8 cellular contexts compared by ENCODE assay signal in genomic region chr1:89125571-89126233, GRCh38. TPM values are rescaled to one million over a fixed set of nuclear protein-coding genes. Genes with fewer than 3 reads are reported as not detected.
DNase-seq lines count a peak whose midpoint lies in the region; ATAC-seq, FAIRE-seq and TF ChIP-seq lines count a peak whose summit lies in the region.

GBP2 (minus strand) TSS chr1:89126114; CDS start chr1:89121966, 4,148 bp downstream.

- intact Hi-C loops in stomach (cut with DNase I; ENCODE audit: low total_unique reads) = no loop called here

- H3K36me3 ChIP-seq in brain microvascular endothelial cell (replicated peaks) (no peaks in the 10 kb centered on the region), stomach (peaks cover 0 to 15% (median 12%) of the 10 kb centered on the region in 4 donors)

- H3K9me3 ChIP-seq in stomach = no peaks in the 10 kb centered on the region

- TF ChIP-seq EP300 in stomach (IDR thresholded peaks at IDR 0.05) = no peak

- H3K4me3 ChIP-seq in brain microvascular endothelial cell (ENCODE audit: low read depth, low read length) (peak within 1 kb of the TSS; percentile 18), stomach (peak within 1 kb of the TSS; percentile 38 to 56 (median 52))

- no peak for TF ChIP-seq POLR2A in stomach (IDR thresholded peaks at IDR 0.05)

- DNase-seq in ACHN = peak; percentile 59
- peak; percentile 53 for DNase-seq in RCC 7860 (ENCODE audit: low spot score)
- peak; percentile 43 for DNase-seq in brain microvascular endothelial cell
- peak; percentile 73 for DNase-seq in kidney tubule cell (ENCODE audit: low spot score)
- no peak for DNase-seq in stomach
- DNase-seq in NK-92 (lab: John Stamatoyannopoulos, UW; ENCODE audit: unreplicated experiment) = no peak

- peaks cover 14 to 84% (median 39%) of the 10 kb centered on the region in 4 donors for H3K4me1 ChIP-seq in stomach

- H3K27me3 ChIP-seq in brain microvascular endothelial cell (replicated peaks) (no peaks in the 10 kb centered on the region), stomach (no peaks in the 10 kb centered on the region)

- WGBS in stomach, 5 donors = 4 to 7% (median 5%) methylated on average over 7 of the region's 7 CpGs

- ATAC-seq in GM18517 (IDR thresholded peaks at IDR 0.05; ENCODE audit: unreplicated experiment) (peak; percentile 83), HG02981 (IDR thresholded peaks at IDR 0.05; ENCODE audit: unreplicated experiment) (peak; percentile 61)

- peak; percentile 80 for FAIRE-seq in RCC 7860 (lab: Jason Lieb, UNC)

- H3K27ac ChIP-seq in brain microvascular endothelial cell = no peak within 1 kb of the TSS
- peak within 1 kb of the TSS; percentile 64 to 90 (median 79) for H3K27ac ChIP-seq in stomach

- TF ChIP-seq CTCF in brain microvascular endothelial cell (IDR thresholded peaks at IDR 0.05; ENCODE audit: low read depth, low read length, missing control alignments) (no peak), stomach (IDR thresholded peaks at IDR 0.05) (no peak)

- in situ Hi-C loops in ACHN (cut with HindIII; ENCODE audit: low pct_ligation_motif_present, low pct_unique_long_range_greater_than_20kb, low sequenced_read_pairs) (no loop called here), brain microvascular endothelial cell (cut with HindIII; ENCODE audit: low pct_ligation_motif_present, low sequenced_read_pairs) (no loop called here)

RNA-seq across cellular contexts. Expression of gene GBP2, which starts in this region (rescaled TPM):
- total RNA-seq in stomach = 10 to 100 TPM; 21.0 to 74.2 (median 60.3) TPM
- 100 to 1,000 TPM in 1 of 3 donors, 10 to 100 TPM in 2; 37.9 to 119 (median 66.0) TPM for polyA plus RNA-seq in stomach

Comparison
In these comparisons a context has a peak if more than half of its experiments do, and no peak if none do; other contexts are left out.
1. DNase-seq: peak in ACHN (single experiment), RCC 7860 (single experiment), brain microvascular endothelial cell (single experiment) and kidney tubule cell (single experiment); none in stomach (single experiment) and NK-92 (single experiment).